Comparison of ENCODE assay signal across 14 cellular contexts in genomic region chr15:31331389-31331788, GRCh38. TPM values are rescaled to one million over a fixed set of nuclear protein-coding genes. Genes with fewer than 3 reads are reported as not detected.
A peak's percentile ranks its signal among the peaks of the same experiment; 100 is the strongest.
DNase-seq lines count a peak whose midpoint lies in the region; ATAC-seq and TF ChIP-seq lines count a peak whose summit lies in the region.
"Had no signal": no experiment of that assay in that cellular context is flagged by ENCODE, and none has a peak within 500 bp of the region (broad histone marks: within the 10 kb centered on the region; RNA-seq: fewer than 3 reads in every experiment).

No MANE protein-coding gene starts in this region.

- intact Hi-C loops in heart left ventricle (cut with DNase I) = loop anchor here in 2 of 10 donors (5.0 kb wide), 2 partner anchors 36 to 106 kb away; no protein-coding TSS in a partner anchor
- intact Hi-C loops in Right ventricle myocardium superior (cut with DNase I) = no loop called here

- H3K36me3 ChIP-seq in heart left ventricle (peaks cover 0 to 7% (median 0%) of the 10 kb centered on the region in 9 donors), tibial nerve (no peaks in the 10 kb centered on the region), suprapubic skin (no peaks in the 10 kb centered on the region)
- H3K36me3 ChIP-seq: neural progenitor cell had no signal

- H3K27me3 ChIP-seq in heart left ventricle = no peaks in the 10 kb centered on the region
- H3K27me3 ChIP-seq in tibial nerve = no peaks in the 10 kb centered on the region
- no peaks in the 10 kb centered on the region for H3K27me3 ChIP-seq in suprapubic skin

- H3K4me3 Mint-ChIP-seq in T-helper 17 cell (peak overlapping the region; percentile 98), glutamatergic neuron (ENCODE audit: unreplicated experiment) (peak overlapping the region; percentile 98)

- TF ChIP-seq EP300 in tibial nerve (IDR thresholded peaks at IDR 0.05) (no peak), suprapubic skin (IDR thresholded peaks at IDR 0.05) (no peak)

- peaks cover 8% of the 10 kb centered on the region for H3K36me3 Mint-ChIP-seq in T-helper 17 cell (ENCODE audit: low read depth)
- H3K36me3 Mint-ChIP-seq in glutamatergic neuron (ENCODE audit: unreplicated experiment) = no peaks in the 10 kb centered on the region

- peak overlapping the region in 10 of 12 donors; percentile 14 to 100 (median 83) for H3K27ac ChIP-seq in heart left ventricle
- H3K27ac ChIP-seq in tibial nerve = peak overlapping the region in 3 of 4 donors; percentile 55 to 100 (median 99)
- no peak overlapping the region for H3K27ac ChIP-seq in suprapubic skin
- H3K27ac ChIP-seq: neural progenitor cell had no signal

- peaks cover 7 to 82% (median 76%) of the 10 kb centered on the region in 12 donors for H3K4me1 ChIP-seq in heart left ventricle
- H3K4me1 ChIP-seq in tibial nerve = peaks cover 0 to 78% (median 70%) of the 10 kb centered on the region in 4 donors
- H3K4me1 ChIP-seq in suprapubic skin = peaks cover 76% of the 10 kb centered on the region

- DNase-seq in heart left ventricle (no peak), Right ventricle myocardium superior (no peak), T-helper 17 cell (no peak), glutamatergic neuron (no peak), tibial nerve (ENCODE audit: low spot score in 2 of 2) (no peak), suprapubic skin (ENCODE audit: low spot score in 2 of 2) (no peak), NCI-H2171 treated with DMSO at 0.1 percent for 48 hours (lab: John Stamatoyannopoulos, UW) (no peak)
- DNase-seq: AML-193, GF-D8, kidney glomerular epithelial cell, NCI-H1048, NCI-H446 had no signal

- peaks cover 15% of the 10 kb centered on the region for H3K9me3 Mint-ChIP-seq in glutamatergic neuron (ENCODE audit: unreplicated experiment)
- H3K9me3 Mint-ChIP-seq: neural progenitor cell had no signal

- no peaks in the 10 kb centered on the region for H3K9me3 ChIP-seq in heart left ventricle
- no peaks in the 10 kb centered on the region for H3K9me3 ChIP-seq in T-helper 17 cell (ENCODE audit: control insufficient read depth, low read length, poor library complexity, severe bottlenecking)
- H3K9me3 ChIP-seq in tibial nerve = no peaks in the 10 kb centered on the region
- H3K9me3 ChIP-seq in suprapubic skin = no peaks in the 10 kb centered on the region

- 80 to 90% (median 88%) methylated on average over 4 to 5 of the region's 5 CpGs for WGBS in heart left ventricle, 4 donors
- 82% methylated on average over 4 to 5 of the region's 5 CpGs for WGBS in tibial nerve, 2 donors
- 76% methylated on average over 4 of the region's 5 CpGs for WGBS in suprapubic skin

- H3K27ac Mint-ChIP-seq in T-helper 17 cell (peak overlapping the region; percentile 86), glutamatergic neuron (ENCODE audit: unreplicated experiment) (no peak overlapping the region)
- H3K27ac Mint-ChIP-seq: neural progenitor cell had no signal

- TF ChIP-seq POLR2A in heart left ventricle (IDR thresholded peaks at IDR 0.05) (no peak), tibial nerve (IDR thresholded peaks at IDR 0.05) (no peak), suprapubic skin (IDR thresholded peaks at IDR 0.05) (no peak)

- peak overlapping the region in 1 of 12 donors; percentile 6 for H3K4me3 ChIP-seq in heart left ventricle
- no peak overlapping the region for H3K4me3 ChIP-seq in tibial nerve
- H3K4me3 ChIP-seq in suprapubic skin = no peak overlapping the region
- H3K4me3 ChIP-seq: neural progenitor cell had no signal

- TF ChIP-seq CTCF in heart left ventricle (IDR thresholded peaks at IDR 0.05) (no peak), glutamatergic neuron (IDR thresholded peaks at IDR 0.05; ENCODE audit: partially characterized antibody, unreplicated experiment) (no peak), tibial nerve (IDR thresholded peaks at IDR 0.05) (no peak), suprapubic skin (IDR thresholded peaks at IDR 0.05) (no peak)

- H3K4me1 Mint-ChIP-seq in T-helper 17 cell (peaks cover 53% of the 10 kb centered on the region), glutamatergic neuron (ENCODE audit: low read depth, unreplicated experiment) (peaks cover 45% of the 10 kb centered on the region)

- H3K27me3 Mint-ChIP-seq in T-helper 17 cell = no peaks in the 10 kb centered on the region
- H3K27me3 Mint-ChIP-seq in glutamatergic neuron (ENCODE audit: unreplicated experiment) = peaks cover 15% of the 10 kb centered on the region

- no peak for ATAC-seq in heart left ventricle
- ATAC-seq in Right ventricle myocardium superior (ENCODE audit: poor library complexity) = no peak
- no peak for ATAC-seq in T-helper 17 cell
- no peak for ATAC-seq in GM18498 (IDR thresholded peaks at IDR 0.05; ENCODE audit: unreplicated experiment)

RNA-seq across cellular contexts. Expression of gene KLF13, which starts 4.8 kb away (rescaled TPM):
- total RNA-seq in heart left ventricle = 10 to 100 TPM; 37.5 to 65.9 (median 56.4) TPM
- 10 to 100 TPM; 22.4 to 74.0 TPM for polyA plus RNA-seq in heart left ventricle
- total RNA-seq in Right ventricle myocardium superior = 65.7 TPM
- total RNA-seq in T-helper 17 cell = 100 to 1,000 TPM; 184 to 226 TPM
- 141 TPM for total RNA-seq in glutamatergic neuron (ENCODE audit: unreplicated experiment)
- total RNA-seq in tibial nerve = 10 to 100 TPM; 61.2 to 77.9 (median 75.1) TPM
- 100 to 1,000 TPM; 141 to 162 (median 145) TPM for total RNA-seq in suprapubic skin
